ENCODE assay signal across 12 cellular contexts in genomic region chr1:29808141-29808995, GRCh38.
"Had no signal": no experiment of that assay in that cellular context is flagged by ENCODE, and none has a peak within 500 bp of the region (broad histone marks: within the 10 kb centered on the region; RNA-seq: fewer than 3 reads in every experiment).

No MANE protein-coding gene starts in this region.

- H3K4me1 Mint-ChIP-seq: neural crest cell; stimulated activated memory B cell treated with anti-CD40 and anti-IgM and Interleukin-4, amounts not matched to agents 10 μg/mL and 1 μg/mL and 100 μg/mL, for 72 hours had no signal

- H3K9me3 Mint-ChIP-seq: activated T-cell treated with anti-CD3 and anti-CD28 coated beads, Interleukin-2, amount 50 U/mL, for 72 hours; neural crest cell; stimulated activated memory B cell treated with anti-CD40 and anti-IgM and Interleukin-4, amounts not matched to agents 10 μg/mL and 1 μg/mL and 100 μg/mL, for 72 hours had no signal

- H3K27ac Mint-ChIP-seq: activated T-cell treated with anti-CD3 and anti-CD28 coated beads, Interleukin-2, amount 50 U/mL, for 72 hours; stimulated activated memory B cell treated with anti-CD40 and anti-IgM and Interleukin-4, amounts not matched to agents 10 μg/mL and 1 μg/mL and 100 μg/mL, for 72 hours had no signal

- H3K4me3 Mint-ChIP-seq: activated T-cell treated with anti-CD3 and anti-CD28 coated beads, Interleukin-2, amount 50 U/mL, for 72 hours; neural crest cell; stimulated activated memory B cell treated with anti-CD40 and anti-IgM and Interleukin-4, amounts not matched to agents 10 μg/mL and 1 μg/mL and 100 μg/mL, for 72 hours had no signal

- ATAC-seq: activated T-cell treated with anti-CD3 and anti-CD28 coated beads, Interleukin-2, amount 50 U/mL, for 72 hours; heart left ventricle; left cardiac atrium; pancreas; stimulated activated memory B cell treated with anti-CD40 and anti-IgM and Interleukin-4, amounts not matched to agents 10 μg/mL and 1 μg/mL and 100 μg/mL, for 72 hours had no signal

- DNase-seq: activated T-cell treated with anti-CD3 and anti-CD28 coated beads, Interleukin-2, amount 50 U/mL, for 72 hours; anterior cingulate cortex; brain microvascular endothelial cell; dermis blood vessel endothelial cell; left cardiac atrium; midbrain; pancreas; SW 1271; thyroid gland had no signal

- H3K36me3 Mint-ChIP-seq: stimulated activated memory B cell treated with anti-CD40 and anti-IgM and Interleukin-4, amounts not matched to agents 10 μg/mL and 1 μg/mL and 100 μg/mL, for 72 hours had no signal
